ENCODE assay signal across 15 cellular contexts in genomic region chr2:165870346-165870745, GRCh38.
"Had no signal": no experiment of that assay in that cellular context is flagged by ENCODE, and none has a peak within 500 bp of the region (broad histone marks: within the 10 kb centered on the region; RNA-seq: fewer than 3 reads in every experiment).

No MANE protein-coding gene starts in this region.

- H3K27ac ChIP-seq: cardiac muscle cell, gastrocnemius medialis, tibial artery, WERI-Rb-1 had no signal

- H3K9me3 Mint-ChIP-seq: memory B cell had no signal

- H3K4me3 ChIP-seq: cardiac muscle cell, gastrocnemius medialis, tibial artery had no signal

- H3K4me1 ChIP-seq: gastrocnemius medialis had no signal

- H3K9me3 ChIP-seq: gastrocnemius medialis, tibial artery had no signal

- ATAC-seq: gastrocnemius medialis; naive thymus-derived CD4-positive, alpha-beta T cell; stimulated activated naive CD8-positive, alpha-beta T cell treated with anti-CD3 and anti-CD28 coated beads, Interleukin-15, Interleukin-2, amounts not matched to agents 100 U/mL and 50 U/mL, for 24 hours had no signal

- H3K27ac Mint-ChIP-seq: activated naive CD8-positive, alpha-beta T cell; memory B cell had no signal

- H3K27me3 ChIP-seq: cardiac muscle cell, gastrocnemius medialis, tibial artery had no signal

- FAIRE-seq: colon, endometrium, urothelium cell line had no signal

- H3K27me3 Mint-ChIP-seq: activated naive CD8-positive, alpha-beta T cell; memory B cell; naive thymus-derived CD4-positive, alpha-beta T cell had no signal

- DNase-seq: activated CD4-positive, alpha-beta T cell treated with anti-CD3 and anti-CD28 coated beads, Interleukin-2, amount 50 U/mL, for 48 hours; gastrocnemius medialis; kidney glomerular epithelial cell; naive thymus-derived CD4-positive, alpha-beta T cell; stimulated activated naive CD8-positive, alpha-beta T cell treated with anti-CD3 and anti-CD28 coated beads, Interleukin-15, Interleukin-2, amounts not matched to agents 100 U/mL and 50 U/mL, for 24 hours; SW 1271; T-helper 2 cell; tibial artery; WERI-Rb-1 had no signal

- H3K4me3 Mint-ChIP-seq: activated naive CD8-positive, alpha-beta T cell; memory B cell; naive thymus-derived CD4-positive, alpha-beta T cell had no signal
